16 cellular contexts compared by ENCODE assay signal in genomic region chr5:67065697-67066096, GRCh38.
"Had no signal": no experiment of that assay in that cellular context is flagged by ENCODE, and none has a peak within 500 bp of the region (broad histone marks: within the 10 kb centered on the region; RNA-seq: fewer than 3 reads in every experiment).

No MANE protein-coding gene starts in this region.

- H3K9me3 ChIP-seq: colonic mucosa, prostate gland, upper lobe of right lung had no signal

- H3K4me3 Mint-ChIP-seq: activated CD4-positive, alpha-beta T cell treated with anti-CD3 and anti-CD28 coated beads, Interleukin-2, amount 10 ng/mL, durations not matched to agents 7 days and 5 days; activated naive CD8-positive, alpha-beta T cell; immature natural killer cell; stimulated activated naive CD8-positive, alpha-beta T cell treated with anti-CD3 and anti-CD28 coated beads, Interleukin-15, Interleukin-2, amounts not matched to agents 100 ng/mL and 50 ng/mL, for 24 hours; T-helper 17 cell had no signal

- DNase-seq: activated CD4-positive, alpha-beta T cell treated with anti-CD3 and anti-CD28 coated beads, Interleukin-2, amount 10 ng/mL, durations not matched to agents 7 days and 5 days; activated effector memory CD4-positive, alpha-beta T cell treated with anti-CD3 and anti-CD28 coated beads, Interleukin-2, amount 50 U/mL, for 16 hours; activated T-cell treated with anti-CD3 and anti-CD28 coated beads for 4 hours; amniotic stem cell; central memory CD4-positive, alpha-beta T cell; colonic mucosa; foreskin melanocyte; right cardiac atrium; T-helper 17 cell; upper lobe of right lung; WERI-Rb-1 had no signal

- H3K27ac Mint-ChIP-seq: activated CD4-positive, alpha-beta T cell treated with anti-CD3 and anti-CD28 coated beads, Interleukin-2, amount 10 ng/mL, durations not matched to agents 7 days and 5 days; immature natural killer cell; stimulated activated naive CD8-positive, alpha-beta T cell treated with anti-CD3 and anti-CD28 coated beads, Interleukin-15, Interleukin-2, amounts not matched to agents 100 ng/mL and 50 ng/mL, for 24 hours; T-helper 17 cell had no signal

- H3K27me3 Mint-ChIP-seq: activated CD4-positive, alpha-beta T cell treated with anti-CD3 and anti-CD28 coated beads, Interleukin-2, amount 10 ng/mL, durations not matched to agents 7 days and 5 days; activated naive CD8-positive, alpha-beta T cell; stimulated activated naive CD8-positive, alpha-beta T cell treated with anti-CD3 and anti-CD28 coated beads, Interleukin-15, Interleukin-2, amounts not matched to agents 100 ng/mL and 50 ng/mL, for 24 hours; T-helper 17 cell had no signal

- ATAC-seq: upper lobe of right lung had no signal

- H3K9me3 Mint-ChIP-seq: activated CD4-positive, alpha-beta T cell treated with anti-CD3 and anti-CD28 coated beads, Interleukin-2, amount 10 ng/mL, durations not matched to agents 7 days and 5 days; immature natural killer cell; stimulated activated naive CD8-positive, alpha-beta T cell treated with anti-CD3 and anti-CD28 coated beads, Interleukin-15, Interleukin-2, amounts not matched to agents 100 ng/mL and 50 ng/mL, for 24 hours had no signal

- H3K4me1 ChIP-seq: colonic mucosa, prostate gland, upper lobe of right lung had no signal

- H3K36me3 ChIP-seq: colonic mucosa, prostate gland, upper lobe of right lung, WERI-Rb-1 had no signal

- H3K4me3 ChIP-seq: colonic mucosa, prostate gland, skin epidermis, upper lobe of right lung had no signal

- H3K27ac ChIP-seq: colonic mucosa, prostate gland, skin epidermis, upper lobe of right lung, WERI-Rb-1 had no signal

- H3K27me3 ChIP-seq: colonic mucosa, upper lobe of right lung had no signal
